ENCODE assay signal across 8 cellular contexts in the genomic region with DNA sequence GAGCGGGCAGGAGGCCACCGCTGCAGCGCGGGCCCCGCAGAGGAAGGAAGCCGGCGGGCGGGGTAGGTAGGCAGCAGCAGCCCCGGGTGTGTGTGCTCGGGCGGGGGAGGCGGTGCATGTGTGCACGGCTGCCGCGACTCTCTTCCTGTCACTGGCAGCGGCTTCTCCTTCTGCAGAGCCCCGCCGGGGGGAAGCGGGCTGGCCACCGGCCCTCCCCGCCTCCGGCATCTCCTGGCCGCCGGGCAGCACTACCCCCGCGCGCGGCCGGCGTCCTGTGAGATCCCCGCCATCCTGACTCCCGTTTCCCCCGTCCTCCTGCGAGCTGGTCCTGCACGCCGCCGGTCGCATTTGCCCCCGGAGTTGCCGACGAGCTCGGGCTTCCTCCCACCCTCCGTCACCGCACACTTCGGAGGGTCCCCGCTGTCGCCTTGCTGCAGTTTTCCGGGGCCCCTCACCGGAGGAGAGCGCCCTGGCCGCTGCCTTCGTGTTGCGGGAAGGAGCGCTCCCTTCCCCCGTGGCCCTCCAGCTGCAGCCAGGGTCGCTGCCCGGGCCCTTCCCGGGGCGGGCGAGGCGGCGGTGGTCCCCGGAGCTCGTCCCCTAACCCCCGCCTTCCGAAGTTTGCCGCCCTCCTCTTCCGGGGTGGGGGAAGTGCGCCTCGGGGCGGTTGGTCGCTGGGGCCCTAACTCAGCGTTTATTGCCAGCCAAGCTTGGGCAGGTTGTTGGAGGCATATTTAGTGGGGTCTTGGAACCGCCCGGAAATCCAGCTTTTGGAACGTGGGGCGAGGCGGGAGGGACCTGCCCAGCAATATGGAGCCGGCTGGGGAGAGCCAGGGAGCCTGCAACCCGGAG. TPM values are rescaled to one million over a fixed set of nuclear protein-coding genes. Genes with fewer than 3 reads are reported as not detected.
A peak's percentile ranks its signal among the peaks of the same experiment; 100 is the strongest.
DNase-seq lines count a peak whose midpoint lies in the region; FAIRE-seq and TF ChIP-seq lines count a peak whose summit lies in the region.

No MANE protein-coding gene starts in this region.

- no peaks in the 10 kb centered on the region for H3F3A ChIP-seq in smooth muscle cell (ENCODE audit: low read depth)

- H3K9me3 ChIP-seq in iPS DF 6.9 (ENCODE audit: control insufficient read depth, insufficient read depth, low read length) (no peaks in the 10 kb centered on the region), smooth muscle cell (replicated peaks; ENCODE audit: low read depth) (no peaks in the 10 kb centered on the region)

- peak overlapping the region; percentile 75 for H2AFZ ChIP-seq in smooth muscle cell (ENCODE audit: low read depth)

- H3K27ac ChIP-seq in adipose tissue (ENCODE audit: low read depth, low read length) (peak overlapping the region; percentile 43), iPS DF 6.9 (ENCODE audit: low read length) (no peak overlapping the region), smooth muscle cell (ENCODE audit: low read depth) (peak overlapping the region; percentile 47)

- H4K20me1 ChIP-seq in smooth muscle cell (ENCODE audit: low read depth), result peaks cover 41% of the 10 kb centered on the region

- peak overlapping the region; percentile 89 for H3K4me2 ChIP-seq in smooth muscle cell

- H3K9ac ChIP-seq in smooth muscle cell (ENCODE audit: low read depth), result peak overlapping the region; percentile 58

- peaks cover 39% of the 10 kb centered on the region for H3K79me2 ChIP-seq in smooth muscle cell (ENCODE audit: low read depth)

- no peaks in the 10 kb centered on the region for H3K4me1 ChIP-seq in iPS DF 6.9 (ENCODE audit: control insufficient read depth, insufficient read depth, low read length)
- peaks cover 17% of the 10 kb centered on the region for H3K4me1 ChIP-seq in smooth muscle cell (ENCODE audit: low read depth)

- TF ChIP-seq CTCF in LNCaP clone FGC (IDR thresholded peaks at IDR 0.05; ENCODE audit: control insufficient read depth, extremely low read depth, insufficient read depth), result no peak
- TF ChIP-seq CTCF in smooth muscle cell (IDR thresholded peaks at IDR 0.05; ENCODE audit: borderline replicate concordance, insufficient read depth, poor library complexity, severe bottlenecking), result no peak
- TF ChIP-seq CTCF in D721Med (IDR thresholded peaks at IDR 0.05; ENCODE audit: insufficient read depth, missing control alignments), result no peak

- DNase-seq in GM03348 (ENCODE audit: low spot score), result peak; percentile 70
- peak; percentile 45 for DNase-seq in H54 (ENCODE audit: insufficient read length, low spot score)
- DNase-seq in LNCaP clone FGC (ENCODE audit: low read depth), result no peak
- DNase-seq in T follicular helper cell (ENCODE audit: low read depth), result peak; percentile 22
- no peak for DNase-seq in iPS DF 6.9 (ENCODE audit: low read depth, low spot score)
- DNase-seq in smooth muscle cell (lab: John Stamatoyannopoulos, UW; ENCODE audit: unreplicated experiment), result peak; percentile 23
- DNase-seq in D721Med (ENCODE audit: insufficient read length, low spot score), result no peak

- FAIRE-seq in H54 (lab: Jason Lieb, UNC) (no peak), D721Med (lab: Jason Lieb, UNC) (no peak)

- H3K27me3 ChIP-seq in iPS DF 6.9 (ENCODE audit: control insufficient read depth, insufficient read depth, low read length) (peaks cover 14% of the 10 kb centered on the region), smooth muscle cell (ENCODE audit: low read depth) (no peaks in the 10 kb centered on the region)

- H3K4me3 ChIP-seq in LNCaP clone FGC (ENCODE audit: low read depth, low read length), result peak overlapping the region; percentile 87
- peak overlapping the region; percentile 75 for H3K4me3 ChIP-seq in iPS DF 6.9 (ENCODE audit: low read length)
- H3K4me3 ChIP-seq in smooth muscle cell, result peak overlapping the region; percentile 78

- H3K36me3 ChIP-seq in iPS DF 6.9 (ENCODE audit: control insufficient read depth, insufficient read depth, low read length), result no peaks in the 10 kb centered on the region
- H3K36me3 ChIP-seq in smooth muscle cell (ENCODE audit: low read depth), result no peaks in the 10 kb centered on the region

- peak; percentile 44 for TF ChIP-seq POLR2A in H54 (IDR thresholded peaks at IDR 0.05; ENCODE audit: low read depth, low read length)

- WGBS in adipose tissue, 3 donors, result 0 to 1% (median 0%) methylated on average over 61 to 79 of the region's 80 CpGs
- WGBS in iPS DF 6.9 (ENCODE audit: insufficient coverage, insufficient read length), result no CpG with 5 or more reads among the region's 80 CpGs
- 1% methylated on average over 47 of the region's 80 CpGs for WGBS in smooth muscle cell (ENCODE audit: low lambda C conversion rate)

RNA-seq across cellular contexts. Expression of a gene that starts 0.6 kb away (rescaled TPM):
- polyA plus RNA-seq in adipose tissue (10 to 100 TPM; 12.1 to 58.9 (median 41.0) TPM), smooth muscle cell (5.3 and 7.5 TPM in 2 replicates)
- 33.2 and 63.6 TPM in 2 replicates for total RNA-seq in smooth muscle cell

Comparison
In these comparisons a context has a peak if more than half of its experiments do, and no peak if none do; other contexts are left out.
1. DNase-seq: peak in GM03348 (single experiment), H54 (single experiment), T follicular helper cell (single experiment) and smooth muscle cell (single experiment); none in LNCaP clone FGC (single experiment), iPS DF 6.9 (single experiment) and D721Med (single experiment).
2. Peak in every context shown above with its lines, with median percentiles within 50 percentile points of each other: H3K4me3 ChIP-seq.